In the genomic region with DNA sequence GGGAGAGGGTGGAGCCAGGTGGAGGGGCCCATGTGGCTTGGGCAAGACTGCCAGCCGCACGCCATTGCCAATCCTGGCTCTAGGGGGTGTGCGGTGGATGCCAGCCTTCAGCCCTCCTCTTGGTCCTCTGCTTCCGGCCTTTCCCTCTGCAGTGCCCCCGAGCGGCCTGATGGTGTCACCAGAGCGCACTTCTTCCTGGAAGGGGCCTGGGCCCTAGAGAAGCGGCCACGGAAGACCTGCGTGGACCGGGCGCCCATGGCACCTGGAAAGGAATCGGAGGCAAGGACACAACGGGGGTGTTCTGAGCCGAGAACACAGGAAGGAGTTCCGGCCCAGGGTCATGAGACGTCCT, we compare ENCODE assay signal across 7 cellular contexts.
DNase-seq lines count a peak whose midpoint lies in the region; ATAC-seq and TF ChIP-seq lines count a peak whose summit lies in the region.

No MANE protein-coding gene starts in this region.

- intact Hi-C loops in IMR-90 (cut with micrococcal nuclease) = loop anchor here (5.0 kb wide), 1 partner anchor 301 kb away; no protein-coding TSS in a partner anchor

- H3K18ac ChIP-seq in IMR-90 (ENCODE audit: low read depth, low read length) = no peak overlapping the region

- H3K27me3 Mint-ChIP-seq in GM23338 (ENCODE audit: insufficient read depth, low read depth, poor library complexity) = peaks cover 11% of the 10 kb centered on the region

- TF ChIP-seq CTCF in GM12865 (IDR thresholded peaks at IDR 0.05; ENCODE audit: insufficient read depth, low read depth, low read length, missing control alignments) = peak; percentile 62
- TF ChIP-seq CTCF in GM23338 (conservative IDR thresholded peaks at IDR 0.05; ENCODE audit: low read depth in 2 of 2) = peak; percentile 82 to 84
- peak; percentile 57 for TF ChIP-seq CTCF in IMR-90 (conservative IDR thresholded peaks at IDR 0.05; ENCODE audit: low read depth, low read length)

- no peak overlapping the region for H2BK20ac ChIP-seq in IMR-90 (ENCODE audit: low read depth, low read length)

- no peaks in the 10 kb centered on the region for H3K4me1 ChIP-seq in GM23338 (ENCODE audit: insufficient read depth)
- H3K4me1 ChIP-seq in IMR-90 (ENCODE audit: control insufficient read depth, insufficient read depth, low read length) = no peaks in the 10 kb centered on the region
- no peaks in the 10 kb centered on the region for H3K4me1 ChIP-seq in iPS-20b (ENCODE audit: insufficient read depth, low read length)

- no peaks in the 10 kb centered on the region; the same call in 1 of the 2 replicates for H3K9me2 ChIP-seq in GM23338 (ENCODE audit: insufficient read depth)

- no peak overlapping the region for H2BK5ac ChIP-seq in IMR-90 (ENCODE audit: low read depth, low read length, poor library complexity, severe bottlenecking)

- no peaks in the 10 kb centered on the region; the same call in 1 of the 2 replicates for H3K9me3 ChIP-seq in IMR-90 (ENCODE audit: control insufficient read depth, insufficient read depth, low read length)
- H3K9me3 ChIP-seq in iPS-20b (ENCODE audit: insufficient read depth, low read depth, low read length) = no peaks in the 10 kb centered on the region

- H3F3A ChIP-seq in GM23338 (replicated peaks; ENCODE audit: low read depth) = no peaks in the 10 kb centered on the region

- no peak overlapping the region for H4K5ac ChIP-seq in IMR-90 (ENCODE audit: low read depth, low read length)

- H3K27ac ChIP-seq in GM23338 (ENCODE audit: low read depth) (no peak overlapping the region), IMR-90 (ENCODE audit: insufficient read depth, low read length) (no peak overlapping the region), iPS-20b (ENCODE audit: low read length) (no peak overlapping the region)

- H3K36me3 ChIP-seq in GM23338 (ENCODE audit: insufficient read depth) = no peaks in the 10 kb centered on the region
- H3K36me3 ChIP-seq in IMR-90 (ENCODE audit: control insufficient read depth, insufficient read depth, low read length) = no peaks in the 10 kb centered on the region
- no peaks in the 10 kb centered on the region for H3K36me3 ChIP-seq in iPS-20b (ENCODE audit: insufficient read depth, low read depth, low read length)

- no peaks in the 10 kb centered on the region for H4K20me1 ChIP-seq in GM23338 (replicated peaks; ENCODE audit: insufficient read depth)
- no peaks in the 10 kb centered on the region for H4K20me1 ChIP-seq in IMR-90 (ENCODE audit: insufficient read depth, low read length)

- H3K27me3 ChIP-seq in GM23338 (ENCODE audit: insufficient read depth) (no peaks in the 10 kb centered on the region), IMR-90 (ENCODE audit: control insufficient read depth, insufficient read depth, low read length) (peaks cover 8% of the 10 kb centered on the region; the same call in 1 of the 2 replicates), iPS-20b (ENCODE audit: insufficient read depth, low read length) (no peaks in the 10 kb centered on the region; the same call in none of the 2 replicates)

- peaks cover 8% of the 10 kb centered on the region for H3K4me1 Mint-ChIP-seq in GM23338

- H4K91ac ChIP-seq in IMR-90 (ENCODE audit: insufficient read depth, low read depth, low read length) = no peak overlapping the region

- no peak overlapping the region for H3K14ac ChIP-seq in IMR-90 (replicated peaks; ENCODE audit: low read depth, low read length)

- no peak overlapping the region for H3K56ac ChIP-seq in IMR-90 (ENCODE audit: extremely low read depth, insufficient read depth, low read length)

- H3K4me2 ChIP-seq in GM23338 (peak overlapping the region; percentile 77), IMR-90 (ENCODE audit: low read depth, low read length) (peak overlapping the region; percentile 65)

- H3K79me1 ChIP-seq in IMR-90 (ENCODE audit: low read depth in 1 of 2, low read length in 2 of 2) = no peaks in the 10 kb centered on the region

- no TSS peak for BruUV-seq in IMR-90 (replicated peaks; lab: Mats Ljungman, UMichigan)

- H3K23ac ChIP-seq in IMR-90 (ENCODE audit: low read depth, low read length) = no peak overlapping the region

- no peak overlapping the region for H3K27ac Mint-ChIP-seq in GM23338

- H3K4me3 Mint-ChIP-seq in GM23338 = peak overlapping the region; percentile 69; the same call in 2 of the 3 replicates

- H3K4me3 ChIP-seq in GM12865 (ENCODE audit: low read depth, low read length) (no peak overlapping the region), GM23338 (peak overlapping the region; percentile 56), IMR-90 (ENCODE audit: insufficient read depth, low read depth, low read length) (no peak overlapping the region), iPS-20b (ENCODE audit: low read length) (peak overlapping the region; percentile 69)

- peak; percentile 37 for DNase-seq in GM12865 (ENCODE audit: low read depth)
- peak; percentile 82 for DNase-seq in GM23338 (ENCODE audit: low spot score)
- DNase-seq in IMR-90 = peak; percentile 25
- DNase-seq in OCI-M1 (lab: John Stamatoyannopoulos, UW) = peak; percentile 65
- peak; percentile 54 to 89 for DNase-seq in T47D (ENCODE audit: low read depth in 1 of 2, low spot score in 1 of 2)
- DNase-seq in smooth muscle cell of the brain vasculature (ENCODE audit: low read depth, low spot score) = peak; percentile 40

- H3K36me3 Mint-ChIP-seq in GM23338 (ENCODE audit: low read depth) = no peaks in the 10 kb centered on the region; the same call in 2 of the 3 replicates

- in situ Hi-C loops in IMR-90 (cut with MboI; ENCODE audit: low sequenced_read_pairs) (no loop called here), T47D (cut with HindIII; ENCODE audit: low pct_unique_long_range_greater_than_20kb, low sequenced_read_pairs) (no loop called here)

- no peak overlapping the region; the same call in 1 of the 2 replicates for H3K4ac ChIP-seq in IMR-90 (ENCODE audit: low read depth, low read length)

- CTCF ChIA-PET in IMR-90 (lab: Yijun Ruan, JAX) = no interaction called here

- H3K79me2 ChIP-seq in GM23338 (replicated peaks; ENCODE audit: insufficient read depth) = no peaks in the 10 kb centered on the region

- H2BK120ac ChIP-seq in IMR-90 (ENCODE audit: low read depth, low read length) = no peak overlapping the region

- peak; percentile 47 for TF ChIP-seq RAD21 in IMR-90 (IDR thresholded peaks at IDR 0.05; ENCODE audit: low read length)

- WGBS in IMR-90 (ENCODE audit: extremely low coverage in 2 of 2, insufficient read length in 1 of 2), 2 experiments = 6% methylated on average over 13 of the region's 17 CpGs; no CpG with 5 or more reads in 1 of the 2 experiments

- H3K9ac ChIP-seq in IMR-90 (ENCODE audit: low read depth, low read length) = no peak overlapping the region
- no peak overlapping the region for H3K9ac ChIP-seq in iPS-20b (ENCODE audit: low read depth, low read length)

- no peak overlapping the region for H2AK9ac ChIP-seq in IMR-90 (replicated peaks; ENCODE audit: low read depth, low read length, poor library complexity)

- POLR2A ChIA-PET in IMR-90 (lab: Charles Lee; ENCODE audit: unreplicated experiment) = no interaction called here

- peak; percentile 91 for ATAC-seq in GM23338
- ATAC-seq in IMR-90 (ENCODE audit: low read depth) = peak; percentile 99

- peak overlapping the region; percentile 100 for H2AFZ ChIP-seq in GM23338
- peak overlapping the region; percentile 87 for H2AFZ ChIP-seq in IMR-90 (replicated peaks; ENCODE audit: low read length, poor library complexity)

- H4K8ac ChIP-seq in IMR-90 (ENCODE audit: low read depth in 2 of 2, low read length in 2 of 2) = no peak overlapping the region

- dilution Hi-C loops in IMR-90 (cut with HindIII; ENCODE audit: low sequenced_read_pairs, unreplicated experiment) = no loop called here

- H3K9me1 ChIP-seq in IMR-90 (ENCODE audit: insufficient read depth, low read length) = no peaks in the 10 kb centered on the region

- no peak overlapping the region for H2AK5ac ChIP-seq in IMR-90 (ENCODE audit: low read depth, low read length)

- no peak overlapping the region for H2BK15ac ChIP-seq in IMR-90 (ENCODE audit: low read depth, low read length)

- H3K9me3 Mint-ChIP-seq in GM23338 = no peaks in the 10 kb centered on the region; the same call in 1 of the 3 replicates

- no peak for TF ChIP-seq POLR2A in IMR-90 (IDR thresholded peaks at IDR 0.05; ENCODE audit: low read depth, low read length)

TF ChIP-seq in GM23338, 12 proteins besides CTCF, POLR2A, EP300 and RAD21 (continues in another document):
- no peak for TF ChIP-seq ETS1 (IDR thresholded peaks at IDR 0.05)
- TF ChIP-seq STAT1 (IDR thresholded peaks at IDR 0.05; ENCODE audit: unreplicated experiment) = no peak
- no peak for TF ChIP-seq NANOG (IDR thresholded peaks at IDR 0.05; ENCODE audit: borderline replicate concordance)
- no peak for TF ChIP-seq EZH2phosphoT487 (IDR thresholded peaks at IDR 0.05; ENCODE audit: unreplicated experiment)

TF ChIP-seq in IMR-90, 13 proteins besides CTCF, POLR2A, EP300 and RAD21:
- TF ChIP-seq MXI1 (IDR thresholded peaks at IDR 0.05; ENCODE audit: borderline replicate concordance, low read depth, low read length) (no peak), BHLHE40 (IDR thresholded peaks at IDR 0.05; ENCODE audit: low read depth, low read length) (no peak)

Comparison
In these comparisons a context has a peak if more than half of its experiments do, and no peak if none do; other contexts are left out.
1. DNase-seq: peak in every context shown above with its lines; median percentile 82 in GM23338; 72 in T47D; 65 in OCI-M1; 40 in smooth muscle cell of the brain vasculature; 37 in GM12865; 25 in IMR-90.
2. H3K4me3 ChIP-seq: peak in GM23338 (single experiment) and iPS-20b (single experiment); none in GM12865 (single experiment) and IMR-90 (single experiment).
3. Peak in every context shown above with its lines, with median percentiles within 50 percentile points of each other: CTCF ChIP-seq.